Comparison of ENCODE assay signal across 28 cellular contexts in genomic region chr2:182745061-182745460, GRCh38.
"Had no signal": no experiment of that assay in that cellular context is flagged by ENCODE, and none has a peak within 500 bp of the region (broad histone marks: within the 10 kb centered on the region; RNA-seq: fewer than 3 reads in every experiment).

No MANE protein-coding gene starts in this region.

- H3K27ac ChIP-seq: adrenal gland, body of pancreas, colonic mucosa, esophagus muscularis mucosa, foreskin keratinocyte, gastroesophageal sphincter had no signal

- H3K4me1 ChIP-seq: adrenal gland, body of pancreas, colonic mucosa, esophagus muscularis mucosa, foreskin keratinocyte, gastroesophageal sphincter had no signal

- DNase-seq: activated CD4-positive, alpha-beta memory T cell treated with anti-CD3 and anti-CD28 coated beads, Interleukin-2, amount 10 ng/mL, durations not matched to agents 7 days and 5 days; activated CD4-positive, alpha-beta T cell treated with anti-CD3 and anti-CD28 coated beads for 1 hour; activated CD4-positive, alpha-beta T cell treated with anti-CD3 and anti-CD28 coated beads for 4 hours; activated CD4-positive, alpha-beta T cell treated with anti-CD3 and anti-CD28 coated beads, Interleukin-2, amount 10 ng/mL, durations not matched to agents 7 days and 5 days; activated CD4-positive, alpha-beta T cell treated with anti-CD3 and anti-CD28 coated beads, Interleukin-2, amount 50 U/mL, for 4 hours; activated CD8-positive, alpha-beta memory T cell treated with anti-CD3 and anti-CD28 coated beads, Interleukin-2, amount 50 U/mL, for 48 hours; activated effector memory CD4-positive, alpha-beta T cell treated with Interleukin-2 at 50 U/mL for 16 hours; activated naive CD4-positive, alpha-beta T cell treated with anti-CD3 and anti-CD28 coated beads for 36 hours; activated naive CD8-positive, alpha-beta T cell treated with anti-CD3 and anti-CD28 coated beads for 36 hours; activated naive CD8-positive, alpha-beta T cell treated with anti-CD3 and anti-CD28 coated beads, Interleukin-2, amount 50 U/mL, for 24 hours; activated T-cell treated with anti-CD3 and anti-CD28 coated beads for 4 hours; activated T-cell treated with anti-CD3 and anti-CD28 coated beads, Interleukin-2, amount 50 U/mL, for 24 hours; activated T-cell treated with anti-CD3 and anti-CD28 coated beads, Interleukin-2, amount 50 U/mL, for 72 hours; amygdala; aorta; body of pancreas; central memory CD4-positive, alpha-beta T cell; cerebellar nuclear complex; colonic mucosa; effector CD8-positive, alpha-beta T cell; erythroblast; foreskin keratinocyte; T-helper 2 cell had no signal

- H3K9me3 ChIP-seq: adrenal gland, body of pancreas, colonic mucosa, esophagus muscularis mucosa, gastroesophageal sphincter had no signal

- H3K4me3 ChIP-seq: adrenal gland, body of pancreas, colonic mucosa, esophagus muscularis mucosa, gastroesophageal sphincter had no signal

- H3K27me3 ChIP-seq: adrenal gland, body of pancreas, colonic mucosa, esophagus muscularis mucosa, foreskin keratinocyte, gastroesophageal sphincter had no signal

- ATAC-seq: activated naive CD8-positive, alpha-beta T cell treated with anti-CD3 and anti-CD28 coated beads, Interleukin-2, amount 50 U/mL, for 24 hours; activated T-cell treated with anti-CD3 and anti-CD28 coated beads, Interleukin-2, amount 50 U/mL, for 72 hours; body of pancreas; foreskin keratinocyte; gastroesophageal sphincter; WTC11 had no signal

- H3K36me3 ChIP-seq: colonic mucosa had no signal

- FAIRE-seq: endometrium had no signal
